ENCODE assay signal across 7 cellular contexts in genomic region chr9:125195576-125195975, GRCh38. TPM values are rescaled to one million over a fixed set of nuclear protein-coding genes. Genes with fewer than 3 reads are reported as not detected.
DNase-seq lines count a peak whose midpoint lies in the region; ATAC-seq and TF ChIP-seq lines count a peak whose summit lies in the region.
"Not testable (repeated sequence)": the region's sequence is repeated elsewhere in the genome, so short reads cannot be mapped to it uniquely, and the experiment has no call there.

No MANE protein-coding gene starts in this region.

- H3K4me2 ChIP-seq in DOHH2 (ENCODE audit: low read length) (peak overlapping the region; percentile 39; the same call in 1 of the 2 replicates), OCI-LY7 (ENCODE audit: low read length) (peak overlapping the region; percentile 88)

- not testable (repeated sequence) for H3K27me3 Mint-ChIP-seq in CD4-positive, CD25-positive, alpha-beta regulatory T cell; activated T-cell treated with anti-CD3 and anti-CD28 coated beads, Interleukin-2, amount 50 U/mL, for 24 hours; activated naive CD8-positive, alpha-beta T cell; effector memory CD8-positive, alpha-beta T cell; stimulated activated memory B cell treated with anti-CD40 and anti-IgM and Interleukin-4, amounts not matched to agents 10 μg/mL and 1 μg/mL and 100 μg/mL, for 72 hours

- H3K36me3 ChIP-seq in CD4-positive, CD25-positive, alpha-beta regulatory T cell (ENCODE audit: control insufficient read depth, insufficient read depth, low read length); DOHH2 (ENCODE audit: control insufficient read depth, low read length); OCI-LY7 (ENCODE audit: insufficient read depth, low read length): not testable (repeated sequence)

- not testable (repeated sequence) for H4K20me1 ChIP-seq in DOHH2 (ENCODE audit: control insufficient read depth, insufficient read depth, low read depth, low read length); OCI-LY7 (ENCODE audit: insufficient read depth, low read length)

- H3K27ac ChIP-seq in CD4-positive, CD25-positive, alpha-beta regulatory T cell (ENCODE audit: insufficient read depth, low read length, poor library complexity, severe bottlenecking); DOHH2 (ENCODE audit: low read depth, low read length): not testable (repeated sequence)
- peak overlapping the region; percentile 68 for H3K27ac ChIP-seq in OCI-LY7 (ENCODE audit: low read depth, low read length, poor library complexity, severe bottlenecking)

- H3K27me3 ChIP-seq in CD4-positive, CD25-positive, alpha-beta regulatory T cell (ENCODE audit: control insufficient read depth, insufficient read depth, low read length); DOHH2 (ENCODE audit: control insufficient read depth, low read length): not testable (repeated sequence)

- peak overlapping the region; percentile 95 to 98 (median 97) for H3K27ac Mint-ChIP-seq in CD4-positive, CD25-positive, alpha-beta regulatory T cell
- peak overlapping the region; percentile 89 for H3K27ac Mint-ChIP-seq in activated T-cell treated with anti-CD3 and anti-CD28 coated beads, Interleukin-2, amount 50 U/mL, for 24 hours
- H3K27ac Mint-ChIP-seq in activated naive CD8-positive, alpha-beta T cell, result peak overlapping the region; percentile 91
- H3K27ac Mint-ChIP-seq in effector memory CD8-positive, alpha-beta T cell, result peak overlapping the region in 1 of 2 donors; percentile 80
- peak overlapping the region; percentile 85 for H3K27ac Mint-ChIP-seq in stimulated activated memory B cell treated with anti-CD40 and anti-IgM and Interleukin-4, amounts not matched to agents 10 μg/mL and 1 μg/mL and 100 μg/mL, for 72 hours

- DNase-seq in CD4-positive, CD25-positive, alpha-beta regulatory T cell; OCI-LY7 (ENCODE audit: low spot score); activated T-cell treated with anti-CD3 and anti-CD28 coated beads, Interleukin-2, amount 50 U/mL, for 24 hours; effector memory CD8-positive, alpha-beta T cell: not testable (repeated sequence)

- H3K9me2 ChIP-seq in DOHH2 (replicated peaks; ENCODE audit: control insufficient read depth, low read length); OCI-LY7 (ENCODE audit: insufficient read depth, low read length): not testable (repeated sequence)

- H2AFZ ChIP-seq in OCI-LY7 (ENCODE audit: low read length), result peak overlapping the region; percentile 65; the same call in 1 of the 2 replicates

- POLR2A ChIA-PET in OCI-LY7 (lab: Charles Lee), result interaction anchor here (1.4 to 2.3 kb wide), 2 partner anchors 9 to 46 kb away, joined by 4 to 12 read pairs; partner anchors contain the start of gene HSPA5

- CTCF ChIA-PET in OCI-LY7 (lab: Charles Lee; ENCODE audit: unreplicated experiment), result not testable (repeated sequence)

- peaks cover 69% of the 10 kb centered on the region for H3K4me1 ChIP-seq in CD4-positive, CD25-positive, alpha-beta regulatory T cell (ENCODE audit: control insufficient read depth, insufficient read depth, low read length, poor library complexity, severe bottlenecking)
- H3K4me1 ChIP-seq in DOHH2 (ENCODE audit: control insufficient read depth, low read length), result peaks cover 29% of the 10 kb centered on the region
- H3K4me1 ChIP-seq in OCI-LY7 (ENCODE audit: insufficient read depth, low read length, poor library complexity, severe bottlenecking), result peaks cover 54% of the 10 kb centered on the region

- not testable (repeated sequence) for H3K36me3 Mint-ChIP-seq in CD4-positive, CD25-positive, alpha-beta regulatory T cell; activated T-cell treated with anti-CD3 and anti-CD28 coated beads, Interleukin-2, amount 50 U/mL, for 24 hours (ENCODE audit: low read depth); activated naive CD8-positive, alpha-beta T cell; stimulated activated memory B cell treated with anti-CD40 and anti-IgM and Interleukin-4, amounts not matched to agents 10 μg/mL and 1 μg/mL and 100 μg/mL, for 72 hours
- H3K36me3 Mint-ChIP-seq in effector memory CD8-positive, alpha-beta T cell (ENCODE audit: insufficient read depth), result peaks cover 12% of the 10 kb centered on the region

- H3K4me1 Mint-ChIP-seq in CD4-positive, CD25-positive, alpha-beta regulatory T cell, result peaks cover 14 to 84% (median 26%) of the 10 kb centered on the region in 4 donors
- H3K4me1 Mint-ChIP-seq in activated T-cell treated with anti-CD3 and anti-CD28 coated beads, Interleukin-2, amount 50 U/mL, for 24 hours (ENCODE audit: low read depth), result peaks cover 61% of the 10 kb centered on the region
- peaks cover 70% of the 10 kb centered on the region for H3K4me1 Mint-ChIP-seq in activated naive CD8-positive, alpha-beta T cell (ENCODE audit: low read depth)
- peaks cover 11 to 20% of the 10 kb centered on the region in 2 donors for H3K4me1 Mint-ChIP-seq in effector memory CD8-positive, alpha-beta T cell (ENCODE audit: low read depth in 2 of 2)
- peaks cover 18% of the 10 kb centered on the region for H3K4me1 Mint-ChIP-seq in stimulated activated memory B cell treated with anti-CD40 and anti-IgM and Interleukin-4, amounts not matched to agents 10 μg/mL and 1 μg/mL and 100 μg/mL, for 72 hours

- H3K4me3 ChIP-seq in CD4-positive, CD25-positive, alpha-beta regulatory T cell (ENCODE audit: low read depth, low read length), result peak overlapping the region; percentile 58
- H3K4me3 ChIP-seq in DOHH2 (ENCODE audit: low read length), result not testable (repeated sequence)
- H3K4me3 ChIP-seq in OCI-LY7 (ENCODE audit: low read depth, low read length, poor library complexity, severe bottlenecking), result peak overlapping the region; percentile 56

- not testable (repeated sequence) for ATAC-seq in CD4-positive, CD25-positive, alpha-beta regulatory T cell (ENCODE audit: low read depth in 2 of 2); effector memory CD8-positive, alpha-beta T cell (replicated peaks); stimulated activated memory B cell treated with anti-CD40 and anti-IgM and Interleukin-4, amounts not matched to agents 10 μg/mL and 1 μg/mL and 100 μg/mL, for 72 hours

- H3K4me3 Mint-ChIP-seq in CD4-positive, CD25-positive, alpha-beta regulatory T cell, result peak overlapping the region; percentile 85 to 94 (median 90)
- not testable (repeated sequence) for H3K4me3 Mint-ChIP-seq in activated T-cell treated with anti-CD3 and anti-CD28 coated beads, Interleukin-2, amount 50 U/mL, for 24 hours; stimulated activated memory B cell treated with anti-CD40 and anti-IgM and Interleukin-4, amounts not matched to agents 10 μg/mL and 1 μg/mL and 100 μg/mL, for 72 hours
- peak overlapping the region; percentile 27 for H3K4me3 Mint-ChIP-seq in activated naive CD8-positive, alpha-beta T cell
- peak overlapping the region; percentile 77 to 78 for H3K4me3 Mint-ChIP-seq in effector memory CD8-positive, alpha-beta T cell

- intact Hi-C loops in OCI-LY7 (cut with micrococcal nuclease; ENCODE audit: unreplicated experiment), result not testable (repeated sequence)

- H3K9me3 ChIP-seq in CD4-positive, CD25-positive, alpha-beta regulatory T cell (ENCODE audit: control insufficient read depth in 2 of 2, low read length in 2 of 2); DOHH2 (ENCODE audit: control insufficient read depth, insufficient read depth, low read length); OCI-LY7 (ENCODE audit: low read length): not testable (repeated sequence)

- not testable (repeated sequence) for TF ChIP-seq CTCF in DOHH2 (IDR thresholded peaks at IDR 0.05; ENCODE audit: low read depth, low read length, poor library complexity, severe bottlenecking); OCI-LY7 (conservative IDR thresholded peaks at IDR 0.05; ENCODE audit: low read length)

- BruUV-seq in OCI-LY7 (replicated peaks; lab: Mats Ljungman, UMichigan), result not testable (repeated sequence)

- H3K79me2 ChIP-seq in DOHH2 (ENCODE audit: control insufficient read depth, low read length); OCI-LY7 (ENCODE audit: insufficient read depth, low read depth, low read length): not testable (repeated sequence)

- H3K9me3 Mint-ChIP-seq in CD4-positive, CD25-positive, alpha-beta regulatory T cell; activated T-cell treated with anti-CD3 and anti-CD28 coated beads, Interleukin-2, amount 50 U/mL, for 24 hours; activated naive CD8-positive, alpha-beta T cell (ENCODE audit: low read depth); effector memory CD8-positive, alpha-beta T cell; stimulated activated memory B cell treated with anti-CD40 and anti-IgM and Interleukin-4, amounts not matched to agents 10 μg/mL and 1 μg/mL and 100 μg/mL, for 72 hours: not testable (repeated sequence)

- not testable (repeated sequence) for H3F3A ChIP-seq in DOHH2 (ENCODE audit: control insufficient read depth, insufficient read depth)

RNA-seq across cellular contexts. Expression of gene RABEPK, which starts 4.8 kb away (rescaled TPM):
- 14.2 TPM for total RNA-seq in CD4-positive, CD25-positive, alpha-beta regulatory T cell
- 10 to 100 TPM; 37.2 to 39.5 (median 38.8) TPM for polyA plus RNA-seq in CD4-positive, CD25-positive, alpha-beta regulatory T cell
- 16.2 and 27.0 TPM in 2 replicates for total RNA-seq in OCI-LY7 (2014; rRNA removed; shearing (Covaris generic))
- 22.9 and 23.9 TPM in 2 replicates for total RNA-seq in OCI-LY7 (2022)

RNA-seq across cellular contexts. Expression of gene PPP6C, which starts 6.0 kb away (rescaled TPM):
- 44.6 TPM for total RNA-seq in CD4-positive, CD25-positive, alpha-beta regulatory T cell
- 10 to 100 TPM; 60.0 to 81.6 (median 67.0) TPM for polyA plus RNA-seq in CD4-positive, CD25-positive, alpha-beta regulatory T cell
- total RNA-seq in OCI-LY7 (2014; rRNA removed; shearing (Covaris generic)), result 18.9 and 21.4 TPM in 2 replicates
- total RNA-seq in OCI-LY7 (2022), result 51.9 and 55.1 TPM in 2 replicates

RNA-seq across cellular contexts. Expression of gene HSPA5, which starts 45.6 kb away (rescaled TPM):
- total RNA-seq in CD4-positive, CD25-positive, alpha-beta regulatory T cell, result 167 TPM
- polyA plus RNA-seq in CD4-positive, CD25-positive, alpha-beta regulatory T cell, result 100 to 1,000 TPM; 132 to 156 (median 147) TPM
- total RNA-seq in OCI-LY7 (2014; rRNA removed; shearing (Covaris generic)), result 49.0 and 52.1 TPM in 2 replicates
- 115 and 150 TPM in 2 replicates for total RNA-seq in OCI-LY7 (2022)

RNA-seq across cellular contexts. Expression of gene SCAI, which starts 52.2 kb away (rescaled TPM):
- total RNA-seq in CD4-positive, CD25-positive, alpha-beta regulatory T cell, result 11.3 TPM
- polyA plus RNA-seq in CD4-positive, CD25-positive, alpha-beta regulatory T cell, result 1 to 10 TPM; 1.7 to 4.8 (median 3.7) TPM
- total RNA-seq in OCI-LY7 (2014; rRNA removed; shearing (Covaris generic)), result 23.8 and 25.0 TPM in 2 replicates
- 21.5 and 25.4 TPM in 2 replicates for total RNA-seq in OCI-LY7 (2022)
